In the genomic region with DNA sequence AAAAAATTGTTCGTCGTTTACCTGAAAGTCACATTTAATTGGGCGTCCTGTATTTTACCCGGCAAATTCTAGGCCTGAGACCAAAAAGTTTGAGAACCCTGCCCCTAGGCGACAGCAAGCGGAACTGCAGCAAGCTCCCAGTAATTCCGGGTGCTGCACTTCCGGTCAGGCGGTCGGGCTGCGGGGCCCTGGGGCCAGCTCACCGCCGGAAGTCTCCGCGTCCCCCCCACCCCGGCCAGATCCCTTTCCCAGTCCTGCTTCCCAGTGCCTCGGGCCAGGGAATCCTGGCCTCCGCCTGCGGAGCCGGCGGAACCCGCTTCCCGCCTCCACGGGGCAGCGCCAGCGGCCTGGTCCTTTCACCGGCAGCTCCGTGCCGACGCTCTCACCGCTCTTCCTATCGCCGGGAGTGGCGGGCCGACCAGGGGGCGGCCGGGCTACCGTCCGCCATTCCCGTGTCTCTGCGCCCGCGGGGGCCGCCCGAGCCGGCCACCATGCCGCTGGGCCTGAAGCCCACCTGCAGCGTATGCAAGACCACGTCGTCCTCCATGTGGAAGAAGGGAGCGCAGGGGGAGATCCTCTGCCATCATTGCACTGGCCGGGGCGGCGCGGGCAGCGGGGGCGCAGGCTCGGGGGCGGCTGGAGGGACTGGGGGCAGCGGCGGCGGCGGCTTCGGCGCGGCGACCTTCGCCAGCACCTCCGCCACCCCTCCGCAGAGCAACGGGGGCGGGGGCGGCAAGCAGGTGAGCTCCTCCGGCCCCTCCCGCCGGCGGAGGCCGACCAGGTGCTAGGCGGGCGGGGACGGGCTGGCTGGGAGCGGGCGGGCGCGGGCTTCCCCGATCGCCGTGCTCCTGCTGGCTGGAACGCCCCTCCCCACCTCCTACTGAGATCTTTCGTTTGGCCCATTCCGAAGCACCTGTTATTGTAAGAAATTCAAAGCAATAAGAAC, we compare ENCODE assay signal across 8 cellular contexts. TPM values are rescaled to one million over a fixed set of nuclear protein-coding genes. Genes with fewer than 3 reads are reported as not detected.
DNase-seq lines count a peak whose midpoint lies in the region; ATAC-seq and TF ChIP-seq lines count a peak whose summit lies in the region.

Gene GATAD1 (plus strand): TSS at position 244 of the 946 bp plus-strand sequence. CDS start 248 bp downstream, at position 492.

- peak within 1 kb of the TSS; percentile 58 for H2BK12ac ChIP-seq in trophoblast cell (ENCODE audit: low read length)

- peak within 1 kb of the TSS; percentile 97 for H3K4me3 ChIP-seq in GM12875 (ENCODE audit: low read depth, low read length)
- H3K4me3 ChIP-seq in adipocyte (ENCODE audit: low read length), result peak within 1 kb of the TSS; percentile 94
- H3K4me3 ChIP-seq in cardiac muscle cell, result peak within 1 kb of the TSS; percentile 92
- peak within 1 kb of the TSS; percentile 97 for H3K4me3 ChIP-seq in trophoblast cell (ENCODE audit: low read depth, low read length)
- peak within 1 kb of the TSS; percentile 91 to 99 (median 98) for H3K4me3 ChIP-seq in transverse colon

- H4K91ac ChIP-seq in trophoblast cell (ENCODE audit: low read depth, low read length), result peak within 1 kb of the TSS; percentile 82

- no CpG with 5 or more reads among the region's 91 CpGs for WGBS in trophoblast cell (ENCODE audit: extremely low coverage, insufficient coverage, insufficient read length)
- WGBS in transverse colon (ENCODE audit: low coverage in 1 of 2), 2 donors, result 0 to 1% methylated on average over 5 to 56 of the region's 91 CpGs

- peak within 1 kb of the TSS; percentile 76 for H2BK120ac ChIP-seq in trophoblast cell (ENCODE audit: insufficient read depth, low read length, poor library complexity)

- H4K12ac ChIP-seq in trophoblast cell (ENCODE audit: low read depth, low read length), result peak within 1 kb of the TSS; percentile 95

- H3K4me1 ChIP-seq in adipocyte (ENCODE audit: control insufficient read depth, insufficient read depth, low read length) (peaks cover 6% of the 10 kb centered on the region), cardiac muscle cell (ENCODE audit: low read depth) (peaks cover 9% of the 10 kb centered on the region), trophoblast cell (ENCODE audit: control insufficient read depth in 1 of 2, insufficient read depth in 2 of 2, low read length in 2 of 2) (no peaks in the 10 kb centered on the region), transverse colon (peaks cover 0 to 18% (median 9%) of the 10 kb centered on the region in 4 donors)

- in situ Hi-C loops in transverse colon (cut with MboI; ENCODE audit: low pct_ligation_motif_present in 1 of 4, low pct_unique_long_range_greater_than_20kb in 1 of 4, low sequenced_read_pairs in 3 of 4), result loop anchor here in 2 of 4 donors (25.0 kb wide), 1 partner anchor 210 kb away; the partner anchor contains the start of genes ANKIB1 (in 2 of the 2) and KRIT1 (in 2 of the 2)

- H3K36me3 ChIP-seq in adipocyte (ENCODE audit: control insufficient read depth, insufficient read depth, low read length, severe bottlenecking) (peaks cover 25% of the 10 kb centered on the region), cardiac muscle cell (peaks cover 29% of the 10 kb centered on the region), trophoblast cell (ENCODE audit: control insufficient read depth in 1 of 2, insufficient read depth in 2 of 2, low read length in 2 of 2) (peaks cover 5 to 10% of the 10 kb centered on the region in 2 experiments), transverse colon (peaks cover 0 to 15% (median 7%) of the 10 kb centered on the region in 4 donors)

- H2BK5ac ChIP-seq in trophoblast cell (ENCODE audit: low read depth, low read length, poor library complexity), result peak within 1 kb of the TSS; percentile 95

- H3K27ac ChIP-seq in cardiac muscle cell, result peak within 1 kb of the TSS; percentile 96
- peak within 1 kb of the TSS; percentile 95 for H3K27ac ChIP-seq in trophoblast cell (ENCODE audit: low read depth, low read length)
- H3K27ac ChIP-seq in transverse colon, result peak within 1 kb of the TSS; percentile 99

- peak within 1 kb of the TSS; percentile 11 for H2AK5ac ChIP-seq in trophoblast cell (ENCODE audit: low read length)

- H3K18ac ChIP-seq in trophoblast cell (ENCODE audit: low read length), result peak within 1 kb of the TSS; percentile 55

- H2AFZ ChIP-seq in trophoblast cell (ENCODE audit: insufficient read depth, low read length, poor library complexity), result peak within 1 kb of the TSS; percentile 86

- peak within 1 kb of the TSS; percentile 92 for H3K4me2 ChIP-seq in trophoblast cell (ENCODE audit: low read length)

- TF ChIP-seq POLR2A in transverse colon (IDR thresholded peaks at IDR 0.05), result peak; percentile 87

- H3K79me1 ChIP-seq in trophoblast cell (ENCODE audit: low read length), result peaks cover 7% of the 10 kb centered on the region

- H3K27me3 ChIP-seq in adipocyte (replicated peaks; ENCODE audit: control insufficient read depth, insufficient read depth, low read length), result no peaks in the 10 kb centered on the region
- H3K27me3 ChIP-seq in cardiac muscle cell, result no peaks in the 10 kb centered on the region
- H3K27me3 ChIP-seq in trophoblast cell (ENCODE audit: insufficient read depth, low read length), result no peaks in the 10 kb centered on the region
- H3K27me3 ChIP-seq in transverse colon, result no peaks in the 10 kb centered on the region

- H3K9ac ChIP-seq in adipocyte (ENCODE audit: low read length), result peak within 1 kb of the TSS; percentile 99
- peak within 1 kb of the TSS; percentile 97 for H3K9ac ChIP-seq in trophoblast cell (ENCODE audit: low read length)

- H3K9me3 ChIP-seq in adipocyte (ENCODE audit: control insufficient read depth, low read length) (no peaks in the 10 kb centered on the region), cardiac muscle cell (ENCODE audit: low read depth) (no peaks in the 10 kb centered on the region), trophoblast cell (ENCODE audit: insufficient read depth, low read depth, low read length) (no peaks in the 10 kb centered on the region), transverse colon (no peaks in the 10 kb centered on the region)

- DNase-seq in NCI-H1417 (lab: John Stamatoyannopoulos, UW) (peak; percentile 95 to 98 (median 96)), T follicular helper cell (ENCODE audit: low read depth) (peak; percentile 71), adipocyte (ENCODE audit: low read depth) (peak; percentile 97), cardiac muscle cell (ENCODE audit: low read depth in 1 of 2, low spot score in 1 of 2) (peak; percentile 93 to 95), trophoblast cell (peak; percentile 92 to 98), transverse colon (peak; percentile 93)

- peak within 1 kb of the TSS; percentile 94 for H4K8ac ChIP-seq in trophoblast cell (ENCODE audit: low read depth, low read length)

- peak; percentile 90 for ATAC-seq in HG02763 (IDR thresholded peaks at IDR 0.05; ENCODE audit: unreplicated experiment)

- peak within 1 kb of the TSS; percentile 93 for H3K4ac ChIP-seq in trophoblast cell (ENCODE audit: low read depth, low read length)

- H3K14ac ChIP-seq in trophoblast cell (ENCODE audit: low read length), result peak within 1 kb of the TSS; percentile 87

- TF ChIP-seq EP300 in transverse colon (IDR thresholded peaks at IDR 0.05; ENCODE audit: low read depth), result no peak

- peaks cover 5% of the 10 kb centered on the region for H3K79me2 ChIP-seq in trophoblast cell (ENCODE audit: control insufficient read depth, insufficient read depth, low read length, poor library complexity)

- intact Hi-C loops in transverse colon (cut with DNase I; ENCODE audit: low total_unique reads), result loop anchor here (5.0 kb wide), 1 partner anchor 200 kb away; the partner anchor contains the start of genes ANKIB1 and KRIT1

- no peak within 1 kb of the TSS for H3K23ac ChIP-seq in trophoblast cell (ENCODE audit: low read length)

- TF ChIP-seq CTCF in GM12875 (IDR thresholded peaks at IDR 0.05; ENCODE audit: borderline replicate concordance, insufficient read depth, low read depth, low read length) (peak; percentile 85), cardiac muscle cell (IDR thresholded peaks at IDR 0.05; ENCODE audit: low read depth, low read length) (peak; percentile 87), transverse colon (IDR thresholded peaks at IDR 0.05) (peak; percentile 91 to 98 (median 97))

RNA-seq across cellular contexts. Expression of gene GATAD1, which starts in this region (rescaled TPM):
- 29.3 and 50.8 TPM in 2 replicates for total RNA-seq in cardiac muscle cell
- polyA plus RNA-seq in cardiac muscle cell, result 43.0 and 53.0 TPM in 2 replicates
- polyA plus RNA-seq in trophoblast cell (2013), result 18.8 and 19.3 TPM in 2 replicates
- total RNA-seq in transverse colon, result 10 to 100 TPM; 18.9 to 57.0 (median 41.7) TPM

Comparison
In these comparisons a context has a peak if more than half of its experiments do, and no peak if none do; other contexts are left out.
1. Peak in every context shown above with its lines: DNase-seq, ATAC-seq, H3K4me3 ChIP-seq and H3K27ac ChIP-seq.